Comparison of ENCODE assay signal across 26 cellular contexts in genomic region chr6:40344566-40345185, GRCh38.
DNase-seq lines count a peak whose midpoint lies in the region; ATAC-seq, FAIRE-seq and TF ChIP-seq lines count a peak whose summit lies in the region.
"Had no signal": no experiment of that assay in that cellular context is flagged by ENCODE, and none has a peak within 500 bp of the region (broad histone marks: within the 10 kb centered on the region; RNA-seq: fewer than 3 reads in every experiment).

No MANE protein-coding gene starts in this region.

- H3K36me3 Mint-ChIP-seq in activated naive CD8-positive, alpha-beta T cell treated with anti-CD3 and anti-CD28 coated beads, Interleukin-2, amount 50 U/mL, for 24 hours (ENCODE audit: low read depth), result no peaks in the 10 kb centered on the region
- H3K36me3 Mint-ChIP-seq: immature natural killer cell had no signal

- H3K79me2 ChIP-seq in H1 (ENCODE audit: control insufficient read depth in 1 of 2, insufficient read depth in 2 of 2, low read length in 2 of 2), result no peaks in the 10 kb centered on the region

- H3K23me2 ChIP-seq in H1 (ENCODE audit: low read depth, low read length), result no peaks in the 10 kb centered on the region

- no peak overlapping the region for H2AFZ ChIP-seq in H1 (ENCODE audit: low read length)

- H3K27ac ChIP-seq in right atrium auricular region (no peak overlapping the region), right cardiac atrium (ENCODE audit: low read length) (no peak overlapping the region), H1 (ENCODE audit: low read depth, low read length) (no peak overlapping the region), psoas muscle (peak overlapping the region; percentile 36), aorta (ENCODE audit: low read depth in 1 of 2, low read length in 2 of 2) (no peak overlapping the region)
- H3K27ac ChIP-seq: breast epithelium, C4-2B, SJSA1, tibial nerve, VCaP had no signal

- peak overlapping the region; percentile 67; the same call in 1 of the 2 replicates for H2BK5ac ChIP-seq in H1 (ENCODE audit: low read depth, low read length)

- 79% methylated on average over 6 of the region's 6 CpGs for WGBS in right cardiac atrium
- WGBS in H1 (ENCODE audit: extremely low coverage in 1 of 2, insufficient coverage in 1 of 2, insufficient read length in 1 of 2, insufficient replicate concordance in 2 of 2, low coverage in 1 of 2, low lambda C conversion rate in 2 of 2, missing lambda C conversion rate in 1 of 2), 2 experiments, result 89% methylated on average over 6 of the region's 6 CpGs; no CpG with 5 or more reads in 1 of the 2 experiments
- 53 to 66% (median 57%) methylated on average over 6 of the region's 6 CpGs for WGBS in psoas muscle, 3 donors
- WGBS in aorta, 2 donors, result 71 to 78% methylated on average over 6 of the region's 6 CpGs

- no peak overlapping the region for H3K4me2 ChIP-seq in H1 (ENCODE audit: insufficient read depth in 1 of 2, low read depth in 2 of 2, low read length in 2 of 2)

- H2AK5ac ChIP-seq in H1 (ENCODE audit: low read depth, low read length), result no peak overlapping the region

- H2BK120ac ChIP-seq in H1 (replicated peaks; ENCODE audit: low read depth, low read length), result no peak overlapping the region

- no peaks in the 10 kb centered on the region for H3K27me3 Mint-ChIP-seq in activated naive CD8-positive, alpha-beta T cell treated with anti-CD3 and anti-CD28 coated beads, Interleukin-2, amount 50 U/mL, for 24 hours

- H3K9me3 Mint-ChIP-seq in activated naive CD8-positive, alpha-beta T cell treated with anti-CD3 and anti-CD28 coated beads, Interleukin-2, amount 50 U/mL, for 24 hours, result no peaks in the 10 kb centered on the region
- H3K9me3 Mint-ChIP-seq: immature natural killer cell, nephron progenitor cell had no signal

- no peak for TF ChIP-seq RAD21 in H1 (IDR thresholded peaks at IDR 0.05 in 1 of 2, conservative IDR thresholded peaks at IDR 0.05 in 1 of 2; ENCODE audit: low read depth in 2 of 2, low read length in 2 of 2)

- POLR2A ChIA-PET in H1 (lab: Charles Lee; ENCODE audit: partially characterized antibody), result interaction anchor here (1.3 to 3.5 kb wide), 3 partner anchors 12 to 16 kb away, joined by 3 to 11 read pairs (median 3); no protein-coding TSS in a partner anchor

- H3K9ac ChIP-seq in H1 (replicated peaks in 1 of 4; ENCODE audit: extremely low read depth in 1 of 4, low read depth in 3 of 4, low read length in 3 of 4), result no peak overlapping the region

- H3K4me3 ChIP-seq in right atrium auricular region, result no peak overlapping the region
- no peak overlapping the region for H3K4me3 ChIP-seq in right cardiac atrium (ENCODE audit: low read length)
- H3K4me3 ChIP-seq in H1 (ENCODE audit: extremely low read depth in 1 of 4, insufficient read depth in 2 of 4, low read depth in 3 of 4, low read length in 4 of 4), result no peak overlapping the region
- no peak overlapping the region for H3K4me3 ChIP-seq in psoas muscle
- no peak overlapping the region for H3K4me3 ChIP-seq in aorta (ENCODE audit: low read length in 2 of 2)
- H3K4me3 ChIP-seq: adrenal gland, breast epithelium, HAP-1, SJSA1, tibial nerve had no signal

- H3K27me3 ChIP-seq in right atrium auricular region (no peaks in the 10 kb centered on the region), right cardiac atrium (ENCODE audit: control insufficient read depth, insufficient read depth) (no peaks in the 10 kb centered on the region), H1 (replicated peaks in 1 of 4; ENCODE audit: control insufficient read depth in 3 of 4, extremely low read depth in 1 of 4, insufficient read depth in 3 of 4, low read length in 3 of 4) (no peaks in the 10 kb centered on the region), psoas muscle (ENCODE audit: insufficient read depth in 3 of 3, low read length in 2 of 3) (no peaks in the 10 kb centered on the region), aorta (ENCODE audit: control insufficient read depth in 1 of 2, insufficient read depth in 2 of 2, low read length in 1 of 2) (no peaks in the 10 kb centered on the region)
- H3K27me3 ChIP-seq: adrenal gland, breast epithelium, SJSA1 had no signal

- H3K27ac Mint-ChIP-seq in activated naive CD8-positive, alpha-beta T cell treated with anti-CD3 and anti-CD28 coated beads, Interleukin-2, amount 50 U/mL, for 24 hours, result no peak overlapping the region
- H3K27ac Mint-ChIP-seq: immature natural killer cell had no signal

- H4K91ac ChIP-seq in H1 (replicated peaks; ENCODE audit: insufficient read length, low read length), result peak overlapping the region; percentile 4

- no peak for TF ChIP-seq POLR2A in H1 (IDR thresholded peaks at IDR 0.05; ENCODE audit: control extremely low read depth in 1 of 2, low read depth in 2 of 2, low read length in 2 of 2)

- no peak overlapping the region for H3K14ac ChIP-seq in H1 (ENCODE audit: insufficient read length)

- H3K36me3 ChIP-seq in right atrium auricular region (no peaks in the 10 kb centered on the region), H1 (ENCODE audit: control insufficient read depth in 2 of 4, insufficient read depth in 4 of 4, low read length in 3 of 4) (no peaks in the 10 kb centered on the region), psoas muscle (ENCODE audit: insufficient read depth in 1 of 2, low read depth in 1 of 2) (no peaks in the 10 kb centered on the region), aorta (ENCODE audit: control insufficient read depth in 1 of 2, insufficient read depth in 2 of 2, low read length in 1 of 2) (no peaks in the 10 kb centered on the region)
- H3K36me3 ChIP-seq: adrenal gland, breast epithelium, HAP-1, SJSA1, tibial nerve had no signal

- H3K4me1 Mint-ChIP-seq in activated naive CD8-positive, alpha-beta T cell treated with anti-CD3 and anti-CD28 coated beads, Interleukin-2, amount 50 U/mL, for 24 hours, result no peaks in the 10 kb centered on the region
- H3K4me1 Mint-ChIP-seq: immature natural killer cell had no signal

- no peak overlapping the region for H3K4ac ChIP-seq in H1 (replicated peaks; ENCODE audit: insufficient read length, low read depth, low read length)

- no peak overlapping the region for H3K23ac ChIP-seq in H1 (ENCODE audit: insufficient read length)

- H2BK12ac ChIP-seq in H1 (ENCODE audit: low read depth, low read length), result peak overlapping the region; percentile 62; the same call in 1 of the 2 replicates

- intact Hi-C loops in right cardiac atrium (cut with DNase I), result no loop called here
- intact Hi-C loops in psoas muscle (cut with DNase I), result loop anchor here (5.0 kb wide), 2 partner anchors 43 to 53 kb away; no protein-coding TSS in a partner anchor
- intact Hi-C loops in aorta (cut with DNase I), result no loop called here

- H3K4me3 Mint-ChIP-seq in activated naive CD8-positive, alpha-beta T cell treated with anti-CD3 and anti-CD28 coated beads, Interleukin-2, amount 50 U/mL, for 24 hours, result no peak overlapping the region
- H3K4me3 Mint-ChIP-seq: immature natural killer cell, nephron progenitor cell had no signal

- no peak for TF ChIP-seq EP300 in H1 (IDR thresholded peaks at IDR 0.05; ENCODE audit: borderline replicate concordance in 1 of 2, low read depth in 2 of 2, low read length in 2 of 2)

- H3K18ac ChIP-seq in H1 (ENCODE audit: extremely low read depth, low read length), result peak overlapping the region; percentile 28; the same call in 1 of the 2 replicates

- DNase-seq in right atrium auricular region (ENCODE audit: low spot score) (peak; percentile 28), right cardiac atrium (no peak), H1 (ENCODE audit: low read depth in 1 of 2, low spot score in 2 of 2) (peak in 1 of 2 experiments; percentile 43), psoas muscle (no peak), aorta (no peak), GM19240 (ENCODE audit: insufficient read length, low spot score) (no peak)
- no peak for DNase-seq in activated naive CD8-positive, alpha-beta T cell treated with anti-CD3 and anti-CD28 coated beads, Interleukin-2, amount 50 U/mL, for 24 hours
- DNase-seq: activated CD4-positive, alpha-beta T cell treated with anti-CD3 and anti-CD28 coated beads, Interleukin-2, amount 50 U/mL, for 1 hour; immature natural killer cell; NCI-H2107; NCI-H510A; nephron progenitor cell; NK-92 treated with Interleukin-12 subunit alpha and Interleukin-12 subunit beta, amount 100 ng/mL, for 24 hours; stimulated activated CD4-positive, alpha-beta T cell treated with anti-CD3 and anti-CD28 coated beads, Interleukin-12 subunit alpha, Interleukin-12 subunit beta, amount 100 ng/mL, for 4 hours; stimulated activated CD4-positive, alpha-beta T cell treated with anti-CD3 and anti-CD28 coated beads, Interleukin-4, amount 100 ng/mL, for 4 hours; stimulated activated naive CD8-positive, alpha-beta T cell treated with anti-CD3 and anti-CD28 coated beads, Interleukin-15, Interleukin-2, amounts not matched to agents 100 U/mL and 50 U/mL, for 24 hours had no signal

- H2BK15ac ChIP-seq in H1 (ENCODE audit: low read length), result no peak overlapping the region

- no peaks in the 10 kb centered on the region for H3K4me1 ChIP-seq in right atrium auricular region
- H3K4me1 ChIP-seq in right cardiac atrium (ENCODE audit: control insufficient read depth, insufficient read depth, low read length), result no peaks in the 10 kb centered on the region
- H3K4me1 ChIP-seq in H1 (replicated peaks in 1 of 4; ENCODE audit: control insufficient read depth in 3 of 4, insufficient read depth in 4 of 4, low read length in 3 of 4), result peaks cover 9 to 49% (median 32%) of the 10 kb centered on the region in 4 experiments
- H3K4me1 ChIP-seq in psoas muscle, result peaks cover 16% of the 10 kb centered on the region
- H3K4me1 ChIP-seq in aorta (ENCODE audit: control insufficient read depth in 1 of 2, insufficient read depth in 2 of 2, low read length in 2 of 2), result no peaks in the 10 kb centered on the region
- H3K4me1 ChIP-seq: breast epithelium, HAP-1, SJSA1 had no signal

- H4K8ac ChIP-seq in H1 (ENCODE audit: extremely low read depth, insufficient read depth, low read length), result no peak overlapping the region

- no peak for TF ChIP-seq CTCF in right atrium auricular region (IDR thresholded peaks at IDR 0.05)
- no peak for TF ChIP-seq CTCF in H1 (IDR thresholded peaks at IDR 0.05; ENCODE audit: control extremely low read depth in 1 of 3, insufficient read depth in 1 of 3, low read depth in 1 of 3, low read length in 3 of 3)
- TF ChIP-seq CTCF in psoas muscle (IDR thresholded peaks at IDR 0.05), result no peak

- CTCF ChIA-PET in H1 (lab: Charles Lee; ENCODE audit: partially characterized antibody), result interaction anchor here (0.9 to 8.5 kb wide), 7 partner anchors 9 to 243 kb away, joined by 3 to 88 read pairs (median 4); partner anchors contain the start of gene LRFN2

- ATAC-seq in right cardiac atrium (no peak), psoas muscle (peak in 1 of 4 donors; percentile 13), GM18858 (IDR thresholded peaks at IDR 0.05; ENCODE audit: unreplicated experiment) (no peak), aorta (ENCODE audit: low FRiP score) (no peak)
- ATAC-seq in activated naive CD8-positive, alpha-beta T cell treated with anti-CD3 and anti-CD28 coated beads, Interleukin-2, amount 50 U/mL, for 24 hours, result no peak
- ATAC-seq: Panc1; stimulated activated naive CD8-positive, alpha-beta T cell treated with anti-CD3 and anti-CD28 coated beads, Interleukin-15, Interleukin-2, amounts not matched to agents 100 U/mL and 50 U/mL, for 24 hours had no signal

- no peaks in the 10 kb centered on the region for H3K79me1 ChIP-seq in H1 (ENCODE audit: low read depth, low read length)

- H4K5ac ChIP-seq in H1 (ENCODE audit: insufficient read length, low read depth, low read length), result no peak overlapping the region

- no peaks in the 10 kb centered on the region for H4K20me1 ChIP-seq in H1 (replicated peaks in 1 of 2; ENCODE audit: control insufficient read depth in 1 of 2, insufficient read depth in 2 of 2, low read length in 2 of 2)

- H3K9me3 ChIP-seq in right atrium auricular region (no peaks in the 10 kb centered on the region), right cardiac atrium (ENCODE audit: control insufficient read depth, low read length) (no peaks in the 10 kb centered on the region), H1 (ENCODE audit: insufficient read depth in 2 of 2, low read depth in 1 of 2, low read length in 1 of 2) (no peaks in the 10 kb centered on the region), psoas muscle (no peaks in the 10 kb centered on the region), aorta (ENCODE audit: control insufficient read depth, low read length) (no peaks in the 10 kb centered on the region)
- H3K9me3 ChIP-seq: adrenal gland, breast epithelium, HAP-1, SJSA1, tibial nerve had no signal

- no peak for FAIRE-seq in H1 (lab: Jason Lieb, UNC)
- FAIRE-seq: GM18507 had no signal

- 0 out of 2 replicates have a peak overlapping the region, but pooled peaks have one; percentile 15 for H2BK20ac ChIP-seq in H1 (ENCODE audit: low read length)

- no peak overlapping the region for H3K56ac ChIP-seq in H1 (replicated peaks; ENCODE audit: insufficient read length, low read depth, low read length)

Comparison
In these comparisons a context has a peak if more than half of its experiments do, and no peak if none do; other contexts are left out.
1. intact Hi-C loops: an anchor here in psoas muscle (5.0 kb wide); none called in right cardiac atrium and aorta.